Comparison of ENCODE assay signal across 9 cellular contexts in genomic region chr3:156553705-156554356, GRCh38. TPM values are rescaled to one million over a fixed set of nuclear protein-coding genes. Genes with fewer than 3 reads are reported as not detected.
DNase-seq lines count a peak whose midpoint lies in the region; ATAC-seq and TF ChIP-seq lines count a peak whose summit lies in the region.
"Had no signal": no experiment of that assay in that cellular context is flagged by ENCODE, and none has a peak within 500 bp of the region (broad histone marks: within the 10 kb centered on the region; RNA-seq: fewer than 3 reads in every experiment).

No MANE protein-coding gene starts in this region.

- H3K4me1 ChIP-seq in OCI-LY3 (ENCODE audit: low read length) = peaks cover 21% of the 10 kb centered on the region

- DNase-seq in NOMO-1 (lab: John Stamatoyannopoulos, UW; ENCODE audit: unreplicated experiment in 2 of 2) = peak; percentile 9 to 44
- DNase-seq in NOMO-1 treated with dmso at 0.1 percent for 144 hours (lab: John Stamatoyannopoulos, UW; ENCODE audit: unreplicated experiment) = no peak
- no peak for DNase-seq in naive B cell
- no peak for DNase-seq in NCI-H2171 treated with DMSO at 0.1 percent for 48 hours (lab: John Stamatoyannopoulos, UW)
- no peak for DNase-seq in globus pallidus (ENCODE audit: low spot score)
- no peak for DNase-seq in NCI-H2107 treated with DMSO at 0.1 percent for 48 hours (lab: John Stamatoyannopoulos, UW; ENCODE audit: unreplicated experiment)
- DNase-seq: left cardiac atrium had no signal

- intact Hi-C loops in dendritic cell treated with granulocyte-macrophage colony-stimulating factor and Interleukin-4, amounts not matched to agents 40 ng/mL and 50 ng/mL, for 4 days (cut with micrococcal nuclease) = loop anchor here (2.0 to 10.0 kb wide), 5 partner anchors 33 to 583 kb away; no protein-coding TSS in a partner anchor

- H3K27me3 ChIP-seq in OCI-LY3 (ENCODE audit: low read depth, low read length) = no peaks in the 10 kb centered on the region

- H3K27me3 Mint-ChIP-seq in dendritic cell treated with granulocyte-macrophage colony-stimulating factor and Interleukin-4, amounts not matched to agents 40 ng/mL and 50 ng/mL, for 4 days = no peaks in the 10 kb centered on the region
- no peaks in the 10 kb centered on the region for H3K27me3 Mint-ChIP-seq in naive B cell

- H3K27ac Mint-ChIP-seq in dendritic cell treated with granulocyte-macrophage colony-stimulating factor and Interleukin-4, amounts not matched to agents 40 ng/mL and 50 ng/mL, for 4 days = peak overlapping the region; percentile 97
- peak overlapping the region in 3 of 6 donors; percentile 21 to 82 (median 53) for H3K27ac Mint-ChIP-seq in naive B cell

- no peaks in the 10 kb centered on the region for H3K9me3 ChIP-seq in OCI-LY3 (ENCODE audit: insufficient read depth, low read length)

- peaks cover 51% of the 10 kb centered on the region for H3K36me3 Mint-ChIP-seq in dendritic cell treated with granulocyte-macrophage colony-stimulating factor and Interleukin-4, amounts not matched to agents 40 ng/mL and 50 ng/mL, for 4 days (ENCODE audit: low read depth)
- H3K36me3 Mint-ChIP-seq in naive B cell = peaks cover 6 to 17% of the 10 kb centered on the region in 2 donors

- H3K9me3 Mint-ChIP-seq in dendritic cell treated with granulocyte-macrophage colony-stimulating factor and Interleukin-4, amounts not matched to agents 40 ng/mL and 50 ng/mL, for 4 days = no peaks in the 10 kb centered on the region
- peaks cover 0 to 5% (median 0%) of the 10 kb centered on the region in 7 donors for H3K9me3 Mint-ChIP-seq in naive B cell

- peaks cover 42% of the 10 kb centered on the region for H3K36me3 ChIP-seq in OCI-LY3 (replicated peaks; ENCODE audit: low read depth, low read length)

- peak overlapping the region; percentile 85 for H3K9ac ChIP-seq in OCI-LY3 (ENCODE audit: low read length)

- H4K20me1 ChIP-seq in OCI-LY3 (ENCODE audit: insufficient read depth, low read length) = peaks cover 17% of the 10 kb centered on the region

- peaks cover 61% of the 10 kb centered on the region for H3K79me2 ChIP-seq in OCI-LY3 (ENCODE audit: low read length)

- H3K4me2 ChIP-seq in OCI-LY3 (ENCODE audit: low read length) = peak overlapping the region; percentile 77

- H2AFZ ChIP-seq in OCI-LY3 (ENCODE audit: low read depth, low read length) = no peak overlapping the region

- peaks cover 45% of the 10 kb centered on the region for H3K4me1 Mint-ChIP-seq in dendritic cell treated with granulocyte-macrophage colony-stimulating factor and Interleukin-4, amounts not matched to agents 40 ng/mL and 50 ng/mL, for 4 days (ENCODE audit: low read depth)
- peaks cover 26 to 34% (median 33%) of the 10 kb centered on the region in 3 donors for H3K4me1 Mint-ChIP-seq in naive B cell

- no peak for TF ChIP-seq CTCF in OCI-LY3 (IDR thresholded peaks at IDR 0.05; ENCODE audit: low read depth, low read length)

- no peak for ATAC-seq in naive B cell (ENCODE audit: low read depth in 2 of 2)

- peak overlapping the region; percentile 84 for H3K4me3 ChIP-seq in OCI-LY3 (ENCODE audit: low read length)

- peak overlapping the region; percentile 61 for H3K27ac ChIP-seq in OCI-LY3 (ENCODE audit: low read length)

- peak overlapping the region; percentile 96 for H3K4me3 Mint-ChIP-seq in dendritic cell treated with granulocyte-macrophage colony-stimulating factor and Interleukin-4, amounts not matched to agents 40 ng/mL and 50 ng/mL, for 4 days
- peak overlapping the region; percentile 90 to 99 (median 96) for H3K4me3 Mint-ChIP-seq in naive B cell

RNA-seq across cellular contexts. Expression of gene SSR3, which starts 1.1 kb away (rescaled TPM):
- 10 to 100 TPM; 63.8 to 99.0 (median 89.3) TPM for polyA plus RNA-seq in naive B cell (ENCODE audit: low read depth in 6 of 6)

Comparison
In these comparisons a context has a peak if more than half of its experiments do, and no peak if none do; other contexts are left out.
1. DNase-seq: peak in NOMO-1 (2 of 2); none in NOMO-1 treated with dmso at 0.1 percent for 144 hours (single experiment), naive B cell (single experiment), NCI-H2171 treated with DMSO at 0.1 percent for 48 hours (single experiment), globus pallidus (single experiment) and NCI-H2107 treated with DMSO at 0.1 percent for 48 hours (single experiment).